Comparison of ENCODE assay signal across 9 cellular contexts in the genomic region with DNA sequence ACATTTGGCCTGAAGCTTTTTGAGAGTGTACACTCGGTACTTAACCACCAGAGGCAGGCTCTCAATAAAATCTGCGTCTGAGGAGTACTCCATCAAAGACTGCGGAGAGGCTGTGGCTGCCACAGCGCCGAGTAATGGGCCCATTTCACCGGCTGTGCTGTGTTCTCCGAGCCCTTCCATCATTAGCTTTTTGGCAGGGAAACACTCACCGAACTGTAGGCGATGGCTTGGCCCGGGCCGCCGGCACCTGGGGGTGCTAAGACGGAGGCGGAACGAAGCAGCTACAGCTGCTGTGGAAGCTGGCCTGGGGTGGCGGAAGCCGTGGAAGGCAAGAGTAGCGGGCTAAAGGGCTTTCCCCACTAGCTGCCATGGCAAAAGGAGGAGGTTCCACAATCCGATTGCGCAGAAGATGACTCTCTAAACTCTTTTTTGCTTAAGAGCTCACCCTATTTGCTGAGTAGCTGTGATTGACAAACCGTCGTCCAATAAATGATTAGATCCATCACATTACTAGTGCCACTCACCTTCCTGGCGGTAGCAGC.
DNase-seq lines count a peak whose midpoint lies in the region; ATAC-seq and TF ChIP-seq lines count a peak whose summit lies in the region.
"Had no signal": no experiment of that assay in that cellular context is flagged by ENCODE, and none has a peak within 500 bp of the region (broad histone marks: within the 10 kb centered on the region; RNA-seq: fewer than 3 reads in every experiment).

No MANE protein-coding gene starts in this region.

- H3K4me1 ChIP-seq in parathyroid adenoma = no peaks in the 10 kb centered on the region

- H3K4me2 ChIP-seq in parathyroid adenoma (ENCODE audit: low read length) = peak overlapping the region; percentile 59

- ATAC-seq in HG03432 (IDR thresholded peaks at IDR 0.05; ENCODE audit: unreplicated experiment) = no peak

- no peaks in the 10 kb centered on the region for H3K36me3 ChIP-seq in parathyroid adenoma (ENCODE audit: control insufficient read depth, insufficient read depth, low read length)

- H3K79me2 ChIP-seq in parathyroid adenoma = no peaks in the 10 kb centered on the region

- H3K27me3 ChIP-seq in parathyroid adenoma (ENCODE audit: control insufficient read depth, insufficient read depth, low read length) = no peaks in the 10 kb centered on the region

- no peak overlapping the region for H3K9ac ChIP-seq in parathyroid adenoma
- H3K9ac ChIP-seq: GM23248 had no signal

- TF ChIP-seq CTCF in epithelial cell of esophagus (IDR thresholded peaks at IDR 0.05; ENCODE audit: insufficient read depth, low read depth, low read length, missing control alignments) = no peak
- no peak for TF ChIP-seq CTCF in parathyroid adenoma (IDR thresholded peaks at IDR 0.05)

- H3K9me3 ChIP-seq in parathyroid adenoma (ENCODE audit: control insufficient read depth, low read length) = no peaks in the 10 kb centered on the region

- H3K27ac ChIP-seq in parathyroid adenoma = no peak overlapping the region
- H3K27ac ChIP-seq: GM23248 had no signal

- H2AFZ ChIP-seq in parathyroid adenoma = no peak overlapping the region
- H2AFZ ChIP-seq: GM23248 had no signal

- H3K4me3 ChIP-seq in epithelial cell of esophagus (ENCODE audit: low read length) (no peak overlapping the region), parathyroid adenoma (ENCODE audit: low read depth, low read length) (peak overlapping the region; percentile 68)
- H3K4me3 ChIP-seq: GM23248 had no signal

- DNase-seq in DMS 273 (lab: John Stamatoyannopoulos, UW; ENCODE audit: unreplicated experiment) (peak; percentile 12), DMS 273 treated with DMSO at 0.1 percent for 48 hours (lab: John Stamatoyannopoulos, UW) (no peak), NCI-H2227 (lab: John Stamatoyannopoulos, UW; ENCODE audit: unreplicated experiment) (peak; percentile 28), epithelial cell of esophagus (ENCODE audit: low read depth) (peak; percentile 0), amniotic stem cell (lab: John Stamatoyannopoulos, UW) (no peak), NCI-H2196 treated with DMSO at 0.1 percent for 48 hours (lab: John Stamatoyannopoulos, UW; ENCODE audit: unreplicated experiment) (no peak)
- DNase-seq: GM23248 had no signal

Comparison
In these comparisons a context has a peak if more than half of its experiments do, and no peak if none do; other contexts are left out.
1. DNase-seq: peak in DMS 273 (single experiment), NCI-H2227 (single experiment) and epithelial cell of esophagus (single experiment); none in DMS 273 treated with DMSO at 0.1 percent for 48 hours (single experiment), amniotic stem cell (single experiment) and NCI-H2196 treated with DMSO at 0.1 percent for 48 hours (single experiment).